In genomic region chr5:154755361-154756202, GRCh38 we compare ENCODE assay signal across 8 cellular contexts. TPM values are rescaled to one million over a fixed set of nuclear protein-coding genes. Genes with fewer than 3 reads are reported as not detected.
DNase-seq lines count a peak whose midpoint lies in the region; ATAC-seq and TF ChIP-seq lines count a peak whose summit lies in the region.

TSS of gene LARP1 (plus strand) at chr5:154755377. CDS start at chr5:154755758, 381 bp downstream.

- peaks cover 67% of the 10 kb centered on the region for H3K79me2 ChIP-seq in OCI-LY7 (ENCODE audit: insufficient read depth, low read depth, low read length)

- H4K20me1 ChIP-seq in OCI-LY7 (ENCODE audit: insufficient read depth, low read length): peaks cover 34% of the 10 kb centered on the region

- no peaks in the 10 kb centered on the region for H3K9me2 ChIP-seq in OCI-LY7 (ENCODE audit: insufficient read depth, low read length)

- POLR2A ChIA-PET in OCI-LY7 (lab: Charles Lee): no interaction called here

- H3K36me3 ChIP-seq in OCI-LY7 (ENCODE audit: insufficient read depth, low read length): peaks cover 40% of the 10 kb centered on the region
- no peaks in the 10 kb centered on the region for H3K36me3 ChIP-seq in body of pancreas (replicated peaks in 1 of 2; ENCODE audit: insufficient read depth in 1 of 2, low read depth in 2 of 2)
- no peaks in the 10 kb centered on the region for H3K36me3 ChIP-seq in skeletal muscle tissue (ENCODE audit: control insufficient read depth in 3 of 3, insufficient read depth in 3 of 3, low read length in 3 of 3)

- CTCF ChIA-PET in OCI-LY7 (lab: Charles Lee; ENCODE audit: unreplicated experiment): no interaction called here

- H3K9ac ChIP-seq in skeletal muscle tissue (ENCODE audit: low read depth in 1 of 3, low read length in 3 of 3): peak within 1 kb of the TSS; percentile 93 to 94 (median 93)

- peak within 1 kb of the TSS; percentile 69 for H3K27ac ChIP-seq in OCI-LY7 (ENCODE audit: low read depth, low read length, poor library complexity, severe bottlenecking)
- peak within 1 kb of the TSS; percentile 88 to 99 (median 98) for H3K27ac ChIP-seq in body of pancreas
- peak within 1 kb of the TSS; percentile 99 for H3K27ac ChIP-seq in skeletal muscle tissue (ENCODE audit: low read depth, low read length)

- 0 out of 2 replicates have a peak, but pooled peaks have one; percentile 21 for TF ChIP-seq CTCF in OCI-LY7 (conservative IDR thresholded peaks at IDR 0.05; ENCODE audit: low read length)
- TF ChIP-seq CTCF in body of pancreas (IDR thresholded peaks at IDR 0.05): no peak

- H2AFZ ChIP-seq in OCI-LY7 (ENCODE audit: low read length): peak within 1 kb of the TSS; percentile 42; the same call in 1 of the 2 replicates

- H3K4me3 ChIP-seq in OCI-LY7 (ENCODE audit: low read depth, low read length, poor library complexity, severe bottlenecking): peak within 1 kb of the TSS; percentile 84
- peak within 1 kb of the TSS; percentile 84 to 98 for H3K4me3 ChIP-seq in body of pancreas
- peak within 1 kb of the TSS; percentile 93 for H3K4me3 ChIP-seq in iPS-18c (ENCODE audit: insufficient read depth, low read depth, low read length)
- H3K4me3 ChIP-seq in skeletal muscle tissue (ENCODE audit: low read length in 3 of 3): peak within 1 kb of the TSS; percentile 87 to 92 (median 91)

- no peaks in the 10 kb centered on the region for H3K27me3 ChIP-seq in body of pancreas
- no peaks in the 10 kb centered on the region for H3K27me3 ChIP-seq in skeletal muscle tissue (ENCODE audit: control insufficient read depth in 3 of 3, insufficient read depth in 3 of 3, low read length in 3 of 3)

- BruUV-seq in OCI-LY7 (replicated peaks; lab: Mats Ljungman, UMichigan): no TSS peak

- WGBS in body of pancreas, 2 donors: 0 to 1% methylated on average over 4 to 77 of the region's 99 CpGs

- peak in 2 of 3 donors; percentile 30 to 37 for TF ChIP-seq POLR2A in body of pancreas (IDR thresholded peaks at IDR 0.05)

- ATAC-seq in HG02571 (IDR thresholded peaks at IDR 0.05; ENCODE audit: unreplicated experiment): peak; percentile 10
- ATAC-seq in body of pancreas: peak; percentile 7

- H3K4me2 ChIP-seq in OCI-LY7 (ENCODE audit: low read length): peak within 1 kb of the TSS; percentile 94

- H3K9me3 ChIP-seq in OCI-LY7 (ENCODE audit: low read length) (no peaks in the 10 kb centered on the region), body of pancreas (no peaks in the 10 kb centered on the region), iPS-18c (ENCODE audit: control insufficient read depth, insufficient read depth, low read length) (no peaks in the 10 kb centered on the region), skeletal muscle tissue (ENCODE audit: control insufficient read depth in 3 of 3, low read length in 3 of 3) (no peaks in the 10 kb centered on the region)

- DNase-seq in DMS 273 (lab: John Stamatoyannopoulos, UW; ENCODE audit: unreplicated experiment) (peak; percentile 72), DMS 273 treated with DMSO at 0.1 percent for 48 hours (lab: John Stamatoyannopoulos, UW) (no peak), OCI-LY7 (ENCODE audit: low spot score) (peak; percentile 58), body of pancreas (peak in 3 of 4 donors; percentile 46 to 65 (median 62)), NCI-H446 (lab: John Stamatoyannopoulos, UW) (no peak)

- intact Hi-C loops in OCI-LY7 (cut with micrococcal nuclease; ENCODE audit: unreplicated experiment): loop anchor here (1.0 to 10.0 kb wide), 5 partner anchors 72 to 311 kb away; partner anchors contain the start of genes CNOT8, GEMIN5 and SAP30L
- intact Hi-C loops in body of pancreas (cut with DNase I): no loop called here

- H3K4me1 ChIP-seq in OCI-LY7 (ENCODE audit: insufficient read depth, low read length, poor library complexity, severe bottlenecking) (peaks cover 43% of the 10 kb centered on the region), body of pancreas (peaks cover 48% of the 10 kb centered on the region), skeletal muscle tissue (ENCODE audit: control insufficient read depth in 3 of 3, insufficient read depth in 3 of 3, low read length in 3 of 3) (peaks cover 36 to 54% (median 37%) of the 10 kb centered on the region in 3 donors)

RNA-seq across cellular contexts. Expression of gene LARP1, which starts in this region (rescaled TPM):
- total RNA-seq in OCI-LY7 (2014; rRNA removed; shearing (Covaris generic)): 66.2 and 71.1 TPM in 2 replicates
- total RNA-seq in OCI-LY7 (2022) (274 and 300 TPM in 2 replicates), body of pancreas (100 to 1,000 TPM in 1 of 2 donors, 10 to 100 TPM in 1; 96.2 to 151 TPM), skeletal muscle tissue (24.0 TPM)

Comparison
In these comparisons a context has a peak if more than half of its experiments do, and no peak if none do; other contexts are left out.
1. DNase-seq: peak in DMS 273 (single experiment), OCI-LY7 (single experiment) and body of pancreas (3 of 4); none in DMS 273 treated with DMSO at 0.1 percent for 48 hours (single experiment) and NCI-H446 (0 of 2).
2. Peak in every context shown above with its lines, with median percentiles within 50 percentile points of each other: H3K27ac ChIP-seq and H3K4me3 ChIP-seq.